Comparison of ENCODE assay signal across 27 cellular contexts in genomic region chr4:80680934-80681333, GRCh38.
"Had no signal": no experiment of that assay in that cellular context is flagged by ENCODE, and none has a peak within 500 bp of the region (broad histone marks: within the 10 kb centered on the region; RNA-seq: fewer than 3 reads in every experiment).

No MANE protein-coding gene starts in this region.

- H3K27ac ChIP-seq: stomach, suprapubic skin, testis, thoracic aorta, thyroid gland, tibial artery, tibial nerve, transverse colon, upper lobe of left lung, upper lobe of right lung, uterus, vagina had no signal

- H3K4me1 ChIP-seq: stomach, suprapubic skin, testis, thyroid gland, tibial artery, tibial nerve, transverse colon, upper lobe of left lung, upper lobe of right lung, uterus, vagina had no signal

- FAIRE-seq: urothelium cell line had no signal

- DNase-seq: stimulated activated CD4-positive, alpha-beta T cell treated with anti-CD3 and anti-CD28 coated beads, Interleukin-2, amount 100 ng/mL, for 48 hours; stimulated activated CD4-positive, alpha-beta T cell treated with anti-CD3 and anti-CD28 coated beads, Interleukin-4, amount 100 ng/mL, for 1 hour; stimulated activated CD4-positive, alpha-beta T cell treated with anti-CD3 and anti-CD28 coated beads, Interleukin-4, amount 100 ng/mL, for 24 hours; stimulated activated CD4-positive, alpha-beta T cell treated with anti-CD3 and anti-CD28 coated beads, Interleukin-4, amount 100 ng/mL, for 4 hours; stimulated activated CD8-positive, alpha-beta memory T cell treated with anti-CD3 and anti-CD28 coated beads, Interleukin-4, amount 100 ng/mL, for 48 hours; stimulated activated naive B cell treated with anti-CD40 and anti-IgM and Interleukin-4, amounts not matched to agents 10 μg/mL and 1 μg/mL and 100 μg/mL, for 72 hours; stimulated activated naive CD4-positive, alpha-beta T cell; stimulated activated naive CD4-positive, alpha-beta T cell treated with Interleukin-2 at 50 U/mL for 16 hours; stimulated activated naive CD8-positive, alpha-beta T cell treated with anti-CD3 and anti-CD28 coated beads, Interleukin-15, amount 100 ng/mL, for 72 hours; stimulated activated naive CD8-positive, alpha-beta T cell treated with anti-CD3 and anti-CD28 coated beads, Interleukin-15, Interleukin-2, amounts not matched to agents 100 U/mL and 50 U/mL, for 24 hours; stomach; substantia nigra; testis; thyroid gland; tibial artery; transverse colon; trophoblast cell; upper lobe of left lung; upper lobe of right lung; uterus had no signal

- ATAC-seq: stimulated activated effector memory CD8-positive, alpha-beta T cell treated with anti-CD3 and anti-CD28 coated beads, Interleukin-12 subunit alpha, Interleukin-12 subunit beta, amount 100 ng/mL, for 72 hours; stimulated activated memory B cell treated with anti-CD40 and anti-IgM and Interleukin-4, amounts not matched to agents 10 μg/mL and 1 μg/mL and 100 μg/mL, for 72 hours; stimulated activated naive B cell treated with anti-CD40 and anti-IgM and Interleukin-4, amounts not matched to agents 10 μg/mL and 1 μg/mL and 100 μg/mL, for 72 hours; stimulated activated naive CD8-positive, alpha-beta T cell treated with anti-CD3 and anti-CD28 coated beads, Interleukin-15, amount 100 ng/mL, for 72 hours; stimulated activated naive CD8-positive, alpha-beta T cell treated with anti-CD3 and anti-CD28 coated beads, Interleukin-15, Interleukin-2, amounts not matched to agents 100 U/mL and 50 U/mL, for 24 hours; upper lobe of right lung had no signal

- H3K9me3 ChIP-seq: suprapubic skin, testis, thoracic aorta, tibial artery, tibial nerve, transverse colon, upper lobe of left lung, upper lobe of right lung, uterus, vagina had no signal

- H3K27me3 ChIP-seq: stomach, suprapubic skin, testis, thyroid gland, tibial artery, tibial nerve, transverse colon, upper lobe of left lung, upper lobe of right lung, vagina had no signal

- H3K36me3 ChIP-seq: stomach, suprapubic skin, thoracic aorta, thyroid gland, tibial artery, tibial nerve, transverse colon, upper lobe of left lung, upper lobe of right lung, uterus, vagina had no signal

- H3K4me3 ChIP-seq: stomach, suprapubic skin, testis, thoracic aorta, thyroid gland, tibial artery, tibial nerve, transverse colon, upper lobe of left lung, upper lobe of right lung, uterus, vagina had no signal
